ENCODE assay signal across 8 cellular contexts in genomic region chr11:65560555-65561418, GRCh38. TPM values are rescaled to one million over a fixed set of nuclear protein-coding genes. Genes with fewer than 3 reads are reported as not detected.
A peak's percentile ranks its signal among the peaks of the same experiment; 100 is the strongest.
DNase-seq lines count a peak whose midpoint lies in the region; ATAC-seq and TF ChIP-seq lines count a peak whose summit lies in the region.

No MANE protein-coding gene starts in this region.

- peaks cover 53% of the 10 kb centered on the region for H3K4me1 Mint-ChIP-seq in activated CD4-positive, alpha-beta memory T cell treated with anti-CD3 and anti-CD28 coated beads for 36 hours (ENCODE audit: low read depth)
- peaks cover 53% of the 10 kb centered on the region for H3K4me1 Mint-ChIP-seq in activated CD4-positive, alpha-beta memory T cell treated with anti-CD3 and anti-CD28 coated beads, Interleukin-2, amount 10 ng/mL, durations not matched to agents 7 days and 5 days

- TF ChIP-seq EP300 in sigmoid colon (IDR thresholded peaks at IDR 0.05) = no peak

- TF ChIP-seq CTCF in VCaP (conservative IDR thresholded peaks at IDR 0.05) (no peak), sigmoid colon (IDR thresholded peaks at IDR 0.05) (no peak)

- POLR2A ChIA-PET in activated CD4-positive, alpha-beta memory T cell treated with anti-CD3 and anti-CD28 coated beads for 36 hours (lab: Charles Lee) = interaction anchor here (2.0 to 3.5 kb wide), 2 partner anchors 9 to 14 kb away, joined by 5 to 28 read pairs; partner anchors contain the start of gene ZNRD2
- POLR2A ChIA-PET in activated CD4-positive, alpha-beta memory T cell treated with anti-CD3 and anti-CD28 coated beads, Interleukin-2, amount 10 ng/mL, durations not matched to agents 7 days and 5 days (lab: Charles Lee) = interaction anchor here (0.6 to 4.1 kb wide), 6 partner anchors 11 to 236 kb away, joined by 3 to 31 read pairs (median 6); partner anchors contain the start of genes EHBP1L1, FAM89B, SCYL1 and ZNRD2

- H3K4me3 Mint-ChIP-seq in activated CD4-positive, alpha-beta memory T cell treated with anti-CD3 and anti-CD28 coated beads for 36 hours = peak overlapping the region; percentile 10
- H3K4me3 Mint-ChIP-seq in activated CD4-positive, alpha-beta memory T cell treated with anti-CD3 and anti-CD28 coated beads, Interleukin-2, amount 10 ng/mL, durations not matched to agents 7 days and 5 days = no peak overlapping the region

- CTCF ChIA-PET in activated CD4-positive, alpha-beta memory T cell treated with anti-CD3 and anti-CD28 coated beads for 36 hours (lab: Charles Lee) = interaction anchor here (0.7 to 7.7 kb wide), 7 partner anchors 9 to 65 kb away, joined by 3 to 50 read pairs (median 5); partner anchors contain the start of gene FAM89B
- CTCF ChIA-PET in activated CD4-positive, alpha-beta memory T cell treated with anti-CD3 and anti-CD28 coated beads, Interleukin-2, amount 10 ng/mL, durations not matched to agents 7 days and 5 days (lab: Charles Lee) = interaction anchor here (0.5 to 2.2 kb wide), 6 partner anchors 9 to 29 kb away, joined by 3 to 6 read pairs (median 4); partner anchors contain the start of gene ZNRD2

- intact Hi-C loops in activated CD4-positive, alpha-beta memory T cell treated with anti-CD3 and anti-CD28 coated beads for 36 hours (cut with micrococcal nuclease) = no loop called here
- intact Hi-C loops in left cardiac atrium (cut with DNase I) = no loop called here
- intact Hi-C loops in sigmoid colon (cut with DNase I) = no loop called here

- no peaks in the 10 kb centered on the region for H3K36me3 ChIP-seq in sigmoid colon

- H3K27me3 Mint-ChIP-seq in activated CD4-positive, alpha-beta memory T cell treated with anti-CD3 and anti-CD28 coated beads for 36 hours = no peaks in the 10 kb centered on the region
- H3K27me3 Mint-ChIP-seq in activated CD4-positive, alpha-beta memory T cell treated with anti-CD3 and anti-CD28 coated beads, Interleukin-2, amount 10 ng/mL, durations not matched to agents 7 days and 5 days = no peaks in the 10 kb centered on the region

- TF ChIP-seq POLR2A in sigmoid colon (IDR thresholded peaks at IDR 0.05) = no peak

- H3K36me3 Mint-ChIP-seq in activated CD4-positive, alpha-beta memory T cell treated with anti-CD3 and anti-CD28 coated beads for 36 hours = no peaks in the 10 kb centered on the region
- H3K36me3 Mint-ChIP-seq in activated CD4-positive, alpha-beta memory T cell treated with anti-CD3 and anti-CD28 coated beads, Interleukin-2, amount 10 ng/mL, durations not matched to agents 7 days and 5 days (ENCODE audit: low read depth) = no peaks in the 10 kb centered on the region

- no peaks in the 10 kb centered on the region for H3K9me3 ChIP-seq in sigmoid colon

- H3K27me3 ChIP-seq in sigmoid colon = no peaks in the 10 kb centered on the region

- no peaks in the 10 kb centered on the region for H3K9me3 Mint-ChIP-seq in activated CD4-positive, alpha-beta memory T cell treated with anti-CD3 and anti-CD28 coated beads for 36 hours
- H3K9me3 Mint-ChIP-seq in activated CD4-positive, alpha-beta memory T cell treated with anti-CD3 and anti-CD28 coated beads, Interleukin-2, amount 10 ng/mL, durations not matched to agents 7 days and 5 days = no peaks in the 10 kb centered on the region

- no peak overlapping the region for H3K4me3 ChIP-seq in sigmoid colon

- H3K27ac ChIP-seq in VCaP (peak overlapping the region; percentile 98), sigmoid colon (peak overlapping the region; percentile 96 to 99 (median 98))

- ATAC-seq in left cardiac atrium (peak in 1 of 2 donors; percentile 4), GM21526 (IDR thresholded peaks at IDR 0.05; ENCODE audit: low FRiP score, unreplicated experiment) (no peak)

- WGBS in sigmoid colon, 2 donors = 20 to 48% methylated on average over 15 of the region's 15 CpGs

- DNase-seq in activated CD4-positive, alpha-beta memory T cell treated with anti-CD3 and anti-CD28 coated beads for 36 hours = no peak
- DNase-seq in activated CD4-positive, alpha-beta memory T cell treated with anti-CD3 and anti-CD28 coated beads, Interleukin-2, amount 10 ng/mL, durations not matched to agents 7 days and 5 days = no peak
- DNase-seq in left cardiac atrium (peak; percentile 59), sigmoid colon (peak; percentile 89), 8988T (no peak)
- no peak for DNase-seq in activated CD4-positive, alpha-beta T cell treated with anti-CD3 and anti-CD28 coated beads for 1 hour

- peaks cover 0 to 50% (median 47%) of the 10 kb centered on the region in 4 donors for H3K4me1 ChIP-seq in sigmoid colon

- peak overlapping the region; percentile 50 for H3K27ac Mint-ChIP-seq in activated CD4-positive, alpha-beta memory T cell treated with anti-CD3 and anti-CD28 coated beads for 36 hours
- H3K27ac Mint-ChIP-seq in activated CD4-positive, alpha-beta memory T cell treated with anti-CD3 and anti-CD28 coated beads, Interleukin-2, amount 10 ng/mL, durations not matched to agents 7 days and 5 days = no peak overlapping the region

RNA-seq across cellular contexts. Expression of gene LTBP3, which starts 2.6 kb away (rescaled TPM):
- total RNA-seq in activated CD4-positive, alpha-beta memory T cell treated with anti-CD3 and anti-CD28 coated beads for 36 hours = 10 to 100 TPM; 60.7 to 63.3 TPM
- total RNA-seq in activated CD4-positive, alpha-beta memory T cell treated with anti-CD3 and anti-CD28 coated beads, Interleukin-2, amount 10 ng/mL, durations not matched to agents 7 days and 5 days = 10 to 100 TPM; 55.4 to 60.0 TPM
- total RNA-seq in left cardiac atrium (10 to 100 TPM; 85.6 to 96.2 TPM), sigmoid colon (100 to 1,000 TPM in 2 of 4 donors, 10 to 100 TPM in 2; 79.6 to 268 (median 117) TPM)
- polyA plus RNA-seq in sigmoid colon = 10 to 100 TPM in 1 of 3 donors, 1 to 10 TPM in 2; 3.9 to 34.0 (median 9.6) TPM

RNA-seq across cellular contexts. Expression of gene ZNRD2, which starts 9.5 kb away (rescaled TPM):
- 10 to 100 TPM; 48.1 to 51.1 TPM for total RNA-seq in activated CD4-positive, alpha-beta memory T cell treated with anti-CD3 and anti-CD28 coated beads for 36 hours
- total RNA-seq in activated CD4-positive, alpha-beta memory T cell treated with anti-CD3 and anti-CD28 coated beads, Interleukin-2, amount 10 ng/mL, durations not matched to agents 7 days and 5 days = 10 to 100 TPM; 25.3 to 27.8 TPM
- 10 to 100 TPM; 24.6 to 35.0 TPM for total RNA-seq in left cardiac atrium
- total RNA-seq in sigmoid colon = 10 to 100 TPM; 24.9 to 61.0 (median 58.5) TPM
- polyA plus RNA-seq in sigmoid colon = 10 to 100 TPM; 30.7 to 52.6 (median 36.6) TPM

RNA-seq across cellular contexts. Expression of gene FAM89B, which starts 11.6 kb away (rescaled TPM):
- 10 to 100 TPM; 25.3 to 28.3 TPM for total RNA-seq in activated CD4-positive, alpha-beta memory T cell treated with anti-CD3 and anti-CD28 coated beads for 36 hours
- total RNA-seq in activated CD4-positive, alpha-beta memory T cell treated with anti-CD3 and anti-CD28 coated beads, Interleukin-2, amount 10 ng/mL, durations not matched to agents 7 days and 5 days = 10 to 100 TPM; 45.6 to 48.0 TPM
- 10 to 100 TPM; 33.5 to 34.5 TPM for total RNA-seq in left cardiac atrium
- 10 to 100 TPM; 61.2 to 96.7 (median 91.6) TPM for total RNA-seq in sigmoid colon
- 10 to 100 TPM; 34.0 to 63.3 (median 38.4) TPM for polyA plus RNA-seq in sigmoid colon

RNA-seq across cellular contexts. Expression of gene EHBP1L1, which starts 15.1 kb away (rescaled TPM):
- 100 to 1,000 TPM; 137 to 141 TPM for total RNA-seq in activated CD4-positive, alpha-beta memory T cell treated with anti-CD3 and anti-CD28 coated beads for 36 hours
- total RNA-seq in activated CD4-positive, alpha-beta memory T cell treated with anti-CD3 and anti-CD28 coated beads, Interleukin-2, amount 10 ng/mL, durations not matched to agents 7 days and 5 days = 100 to 1,000 TPM; 118 to 119 TPM
- 10 to 100 TPM; 53.4 to 61.0 TPM for total RNA-seq in left cardiac atrium
- total RNA-seq in sigmoid colon = 100 to 1,000 TPM; 148 to 366 (median 194) TPM
- polyA plus RNA-seq in sigmoid colon = 10 to 100 TPM; 31.2 to 71.2 (median 71.2) TPM

RNA-seq across cellular contexts. Expression of gene KCNK7, which starts 34.8 kb away (rescaled TPM):
- total RNA-seq in activated CD4-positive, alpha-beta memory T cell treated with anti-CD3 and anti-CD28 coated beads for 36 hours = under 1 TPM; 0.29 to 0.31 TPM
- 1 to 10 TPM in 1 of 2 experiments, under 1 TPM in 1; 0.80 to 1.0 TPM for total RNA-seq in activated CD4-positive, alpha-beta memory T cell treated with anti-CD3 and anti-CD28 coated beads, Interleukin-2, amount 10 ng/mL, durations not matched to agents 7 days and 5 days
- total RNA-seq in left cardiac atrium = under 1 TPM; 0.31 to 0.53 TPM
- under 1 TPM in 2 of 4 donors, not detected in 2; 0.54 to 0.71 TPM for total RNA-seq in sigmoid colon
- 1 to 10 TPM in 1 of 3 donors, not detected in 2; 1.4 TPM for polyA plus RNA-seq in sigmoid colon

Comparison
In these comparisons a context has a peak if more than half of its experiments do, and no peak if none do; other contexts are left out.
1. DNase-seq: peak in left cardiac atrium (single experiment) and sigmoid colon (single experiment); none in activated CD4-positive, alpha-beta memory T cell treated with anti-CD3 and anti-CD28 coated beads for 36 hours (single experiment), activated CD4-positive, alpha-beta memory T cell treated with anti-CD3 and anti-CD28 coated beads, Interleukin-2, amount 10 ng/mL, durations not matched to agents 7 days and 5 days (single experiment), 8988T (single experiment) and activated CD4-positive, alpha-beta T cell treated with anti-CD3 and anti-CD28 coated beads for 1 hour (single experiment).